Comparison of ENCODE assay signal across 11 cellular contexts in the genomic region with DNA sequence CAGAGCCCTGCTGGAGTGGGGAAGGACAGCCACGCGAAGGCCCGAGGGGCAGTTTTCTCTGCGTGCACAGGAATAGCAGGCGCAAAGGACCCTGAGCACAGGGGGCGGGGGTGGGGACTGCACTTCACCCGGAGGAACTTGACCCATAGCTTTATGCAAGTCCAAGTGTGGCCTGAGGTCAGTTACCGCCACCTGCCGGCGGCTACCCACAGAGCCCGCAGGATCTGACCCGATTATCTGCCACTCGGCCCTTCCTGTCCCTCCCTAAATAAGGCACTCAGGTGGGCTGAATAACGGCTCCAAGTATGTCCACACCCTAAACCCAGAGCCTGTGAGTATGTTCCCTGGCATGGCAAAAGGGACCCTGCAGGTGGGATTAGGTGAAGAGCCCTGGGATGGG.
A peak's percentile ranks its signal among the peaks of the same experiment; 100 is the strongest.
DNase-seq lines count a peak whose midpoint lies in the region; ATAC-seq, FAIRE-seq and TF ChIP-seq lines count a peak whose summit lies in the region.
"Had no signal": no experiment of that assay in that cellular context is flagged by ENCODE, and none has a peak within 500 bp of the region (broad histone marks: within the 10 kb centered on the region; RNA-seq: fewer than 3 reads in every experiment).

No MANE protein-coding gene starts in this region.

- H3K36me3 ChIP-seq in GM23338 (ENCODE audit: insufficient read depth) (no peaks in the 10 kb centered on the region), K562 (ENCODE audit: control insufficient read depth, insufficient read depth, low read length) (no peaks in the 10 kb centered on the region), keratinocyte (ENCODE audit: control insufficient read depth in 2 of 2, extremely low read depth in 1 of 2, insufficient read depth in 2 of 2, low read length in 2 of 2) (no peaks in the 10 kb centered on the region)

- in situ Hi-C loops in K562 (cut with MboI), result loop anchor here (10.0 kb wide), 1 partner anchor 288 kb away; no protein-coding TSS in a partner anchor

- FAIRE-seq in K562 (lab: Jason Lieb, UNC) (no peak), keratinocyte (lab: Jason Lieb, UNC) (no peak)

- intact Hi-C loops in K562 (cut with micrococcal nuclease), result no loop called here

- H3K9me1 ChIP-seq in K562 (ENCODE audit: control insufficient read depth, insufficient read depth, low read length), result no peaks in the 10 kb centered on the region
- no peaks in the 10 kb centered on the region for H3K9me1 ChIP-seq in keratinocyte (ENCODE audit: control insufficient read depth, extremely low read depth, insufficient read depth, low read length)

- TF ChIP-seq CTCF in 22Rv1 (IDR thresholded peaks at IDR 0.05), result peak; percentile 28
- peak; percentile 70 to 83 for TF ChIP-seq CTCF in GM23338 (conservative IDR thresholded peaks at IDR 0.05; ENCODE audit: low read depth in 2 of 2)
- TF ChIP-seq CTCF in K562 (IDR thresholded peaks at IDR 0.05 in 2 of 3, conservative IDR thresholded peaks at IDR 0.05 in 1 of 3; ENCODE audit: insufficient read depth in 2 of 3, low read depth in 1 of 3, low read length in 3 of 3), result peak; percentile 52 to 60 (median 60)
- TF ChIP-seq CTCF in keratinocyte (optimal IDR thresholded peaks at IDR 0.05 in 1 of 3, IDR thresholded peaks at IDR 0.05 in 1 of 3, conservative IDR thresholded peaks at IDR 0.05 in 1 of 3; ENCODE audit: extremely low read depth in 1 of 3, insufficient read depth in 2 of 3, low read length in 3 of 3), result peak in 2 of 3 experiments; percentile 7 to 35

- H2AFZ ChIP-seq in GM23338, result peak overlapping the region; percentile 91; the same call in 1 of the 2 replicates
- no peak overlapping the region for H2AFZ ChIP-seq in K562 (ENCODE audit: low read depth, low read length)
- H2AFZ ChIP-seq in keratinocyte (ENCODE audit: control insufficient read depth, low read length), result no peak overlapping the region

- ATAC-seq in GM23338 (peak; percentile 98), K562 (peak; percentile 70)
- ATAC-seq: body of pancreas had no signal

- peak overlapping the region; percentile 59; the same call in 1 of the 2 replicates for H3K27ac Mint-ChIP-seq in GM23338

- H3K4me3 ChIP-seq in GM23338 (no peak overlapping the region), K562 (no peak overlapping the region), keratinocyte (ENCODE audit: control insufficient read depth in 2 of 3, extremely low read depth in 1 of 3, insufficient read depth in 2 of 3, low read depth in 1 of 3, low read length in 3 of 3) (no peak overlapping the region)
- H3K4me3 ChIP-seq: body of pancreas had no signal

- POLR2A ChIA-PET in K562 (lab: Yijun Ruan, JAX), result interaction anchor here (0.6 to 0.9 kb wide), 4 partner anchors 16 to 292 kb away, joined by 3 read pairs; no protein-coding TSS in a partner anchor

- peaks cover 5% of the 10 kb centered on the region for H3K27me3 Mint-ChIP-seq in GM23338 (ENCODE audit: insufficient read depth, low read depth, poor library complexity)

- no peaks in the 10 kb centered on the region for H3K79me2 ChIP-seq in GM23338 (replicated peaks; ENCODE audit: insufficient read depth)
- no peaks in the 10 kb centered on the region for H3K79me2 ChIP-seq in K562 (ENCODE audit: control insufficient read depth, insufficient read depth, low read length)
- H3K79me2 ChIP-seq in keratinocyte (ENCODE audit: control insufficient read depth, insufficient read depth, low read length), result no peaks in the 10 kb centered on the region

- peaks cover 25% of the 10 kb centered on the region for H3K9me3 Mint-ChIP-seq in GM23338

- no peaks in the 10 kb centered on the region for H3K9me2 ChIP-seq in GM23338 (ENCODE audit: insufficient read depth)

- peaks cover 10% of the 10 kb centered on the region for H3K36me3 Mint-ChIP-seq in GM23338 (ENCODE audit: low read depth)

- TF ChIP-seq POLR2A in K562 (conservative IDR thresholded peaks at IDR 0.05), result no peak

- BruUV-seq in K562 (replicated peaks; lab: Mats Ljungman, UMichigan), result no TSS peak

- H4K20me1 ChIP-seq in GM23338 (replicated peaks; ENCODE audit: insufficient read depth) (no peaks in the 10 kb centered on the region), K562 (replicated peaks; ENCODE audit: control insufficient read depth, insufficient read depth, low read length) (0 out of 2 replicates have a peak, but pooled peaks cover 4% of the 10 kb centered on the region), keratinocyte (ENCODE audit: control insufficient read depth, extremely low read depth, insufficient read depth, low read length) (no peaks in the 10 kb centered on the region)

- H3K27me3 ChIP-seq in GM23338 (ENCODE audit: insufficient read depth) (no peaks in the 10 kb centered on the region), K562 (ENCODE audit: control insufficient read depth in 2 of 2, insufficient read depth in 2 of 2, low read length in 2 of 2) (peaks cover 0 to 20% of the 10 kb centered on the region in 2 experiments; a peak in 1 of 5 replicates), keratinocyte (ENCODE audit: control insufficient read depth, extremely low read depth, insufficient read depth, low read length) (no peaks in the 10 kb centered on the region)
- H3K27me3 ChIP-seq: body of pancreas had no signal

- H3K9ac ChIP-seq in K562 (ENCODE audit: insufficient read depth in 1 of 2, low read depth in 2 of 2, low read length in 2 of 2), result no peak overlapping the region
- no peak overlapping the region for H3K9ac ChIP-seq in keratinocyte (ENCODE audit: control insufficient read depth, extremely low read depth, insufficient read depth, low read length)

- no peak for TF ChIP-seq EP300 in K562 (IDR thresholded peaks at IDR 0.05; ENCODE audit: low read length)

- no peaks in the 10 kb centered on the region for H3K9me3 ChIP-seq in K562 (replicated peaks; ENCODE audit: control insufficient read depth, insufficient read depth, low read depth, low read length)
- H3K9me3 ChIP-seq in keratinocyte (ENCODE audit: control insufficient read depth, low read depth, low read length), result peaks cover 3% of the 10 kb centered on the region

- CTCF ChIA-PET in K562 (lab: Yijun Ruan, JAX; ENCODE audit: low intra/inter-chr PET ratio), result interaction anchor here (0.9 kb wide), 1 partner anchor 285 kb away, joined by 4 read pairs; no protein-coding TSS in a partner anchor

- no peaks in the 10 kb centered on the region for H3F3A ChIP-seq in GM23338 (replicated peaks; ENCODE audit: low read depth)

- TF ChIP-seq RAD21 in K562 (CRISPR knock-in tag; conservative IDR thresholded peaks at IDR 0.05 in 1 of 2, IDR thresholded peaks at IDR 0.05 in 1 of 2), result peak in 1 of 2 experiments; percentile 55; a peak in 2 of 4 replicates

- 0 out of 2 replicates have a peak, but pooled peaks cover 4% of the 10 kb centered on the region for H3K4me1 ChIP-seq in GM23338 (ENCODE audit: insufficient read depth)
- H3K4me1 ChIP-seq in K562 (replicated peaks in 1 of 2; ENCODE audit: control insufficient read depth in 2 of 2, insufficient read depth in 2 of 2, low read length in 2 of 2), result no peaks in the 10 kb centered on the region
- H3K4me1 ChIP-seq in keratinocyte (ENCODE audit: control insufficient read depth, extremely low read depth, insufficient read depth, low read length), result no peaks in the 10 kb centered on the region
- H3K4me1 ChIP-seq: body of pancreas had no signal

- 3% methylated on average over 13 of the region's 14 CpGs for WGBS in K562 (ENCODE audit: insufficient coverage, low coverage, missing lambda C conversion rate)

- no peak overlapping the region for H3K27ac ChIP-seq in 22Rv1
- no peak overlapping the region for H3K27ac ChIP-seq in GM23338 (ENCODE audit: low read depth)
- H3K27ac ChIP-seq in K562 (ENCODE audit: extremely low read depth, low read depth, low read length), result no peak overlapping the region
- no peak overlapping the region for H3K27ac ChIP-seq in keratinocyte (ENCODE audit: control insufficient read depth, insufficient read depth, low read length)
- H3K27ac ChIP-seq: body of pancreas had no signal

- dilution Hi-C loops in keratinocyte (cut with MboI; ENCODE audit: extremely low pct_ligation_motif_present, low sequenced_read_pairs), result no loop called here

- DNase-seq in GM23338 (ENCODE audit: low spot score), result peak; percentile 80
- peak; percentile 34 to 55 (median 46) for DNase-seq in K562 (ENCODE audit: extremely low read depth in 1 of 4, low spot score in 3 of 4)
- no peak for DNase-seq in keratinocyte (ENCODE audit: low read depth, low spot score)
- no peak for DNase-seq in central memory CD4-positive, alpha-beta T cell
- DNase-seq in AG08396 (ENCODE audit: low spot score), result no peak
- DNase-seq in activated CD8-positive, alpha-beta memory T cell treated with anti-CD3 and anti-CD28 coated beads, Interleukin-2, amount 50 U/mL, for 4 hours, result no peak
- DNase-seq in glomerular visceral epithelial cell (ENCODE audit: extremely low spot score), result no peak
- DNase-seq: C1 segment of cervical spinal cord; NK-92 treated with Interleukin-12 subunit alpha and Interleukin-12 subunit beta, amount 100 ng/mL, for 24 hours had no signal

- no peak overlapping the region for H3K4me2 ChIP-seq in GM23338
- no peak overlapping the region for H3K4me2 ChIP-seq in K562 (ENCODE audit: insufficient read depth, low read length)
- no peak overlapping the region for H3K4me2 ChIP-seq in keratinocyte (ENCODE audit: control insufficient read depth, extremely low read depth, insufficient read depth, low read depth, low read length)

- no peak overlapping the region for H3K4me3 Mint-ChIP-seq in GM23338

- peaks cover 10% of the 10 kb centered on the region for H3K4me1 Mint-ChIP-seq in GM23338

TF ChIP-seq in K562, 482 proteins besides CTCF, POLR2A, EP300 and RAD21:
- no peak for TF ChIP-seq MCM7 (IDR thresholded peaks at IDR 0.05)
- TF ChIP-seq SMC3 (conservative IDR thresholded peaks at IDR 0.05; ENCODE audit: insufficient read depth, low read depth, low read length), result peak; percentile 44

Comparison
In these comparisons a context has a peak if more than half of its experiments do, and no peak if none do; other contexts are left out.
1. CTCF ChIP-seq: peak in every context shown above with its lines; median percentile 76 in GM23338; 60 in K562; 28 in 22Rv1; 21 in keratinocyte.
2. DNase-seq: peak in GM23338 (single experiment) and K562 (4 of 4); none in keratinocyte (single experiment), central memory CD4-positive, alpha-beta T cell (single experiment), AG08396 (single experiment), activated CD8-positive, alpha-beta memory T cell treated with anti-CD3 and anti-CD28 coated beads, Interleukin-2, amount 50 U/mL, for 4 hours (single experiment) and glomerular visceral epithelial cell (single experiment).